ENCODE assay signal across 1 cellular context in the genomic region with DNA sequence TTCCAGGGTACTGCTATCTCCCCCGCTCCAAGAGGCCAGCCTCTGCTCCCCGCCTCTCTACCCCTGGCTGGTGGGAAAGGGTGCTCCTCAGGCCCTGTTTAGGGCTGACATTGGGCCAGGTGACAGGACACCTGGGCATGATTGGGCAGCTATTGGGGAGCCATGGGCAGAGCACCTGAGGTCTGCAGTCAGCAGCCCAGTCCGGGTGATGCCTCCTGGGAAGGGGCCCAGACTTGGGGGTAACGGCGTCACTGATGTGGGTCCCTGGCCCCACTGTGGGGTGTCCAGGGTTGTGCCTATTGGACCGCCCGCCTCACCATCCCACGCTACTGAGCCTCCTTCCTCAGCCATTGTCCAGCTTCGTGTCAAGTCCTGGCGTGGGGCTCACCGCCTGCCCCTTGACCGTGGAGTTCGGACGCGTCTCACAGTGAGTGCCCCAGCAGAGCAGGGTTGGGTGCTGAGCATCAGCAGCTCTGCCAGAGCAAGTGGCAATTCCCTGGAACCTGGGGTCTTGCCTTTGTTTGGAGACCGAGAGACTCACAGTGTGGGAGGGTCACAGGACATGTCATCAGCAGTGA.
TF ChIP-seq lines count a peak whose summit lies in the region.

No MANE protein-coding gene starts in this region.

TF ChIP-seq in K562, 482 proteins besides CTCF, POLR2A, EP300 and RAD21:
- no peak for TF ChIP-seq NELFE (IDR thresholded peaks at IDR 0.05; ENCODE audit: insufficient read depth, insufficient read length)
- peak; percentile 16 for TF ChIP-seq RBFOX2 (IDR thresholded peaks at IDR 0.05; ENCODE audit: low read depth, low read length)
- TF ChIP-seq, protein P1, sequence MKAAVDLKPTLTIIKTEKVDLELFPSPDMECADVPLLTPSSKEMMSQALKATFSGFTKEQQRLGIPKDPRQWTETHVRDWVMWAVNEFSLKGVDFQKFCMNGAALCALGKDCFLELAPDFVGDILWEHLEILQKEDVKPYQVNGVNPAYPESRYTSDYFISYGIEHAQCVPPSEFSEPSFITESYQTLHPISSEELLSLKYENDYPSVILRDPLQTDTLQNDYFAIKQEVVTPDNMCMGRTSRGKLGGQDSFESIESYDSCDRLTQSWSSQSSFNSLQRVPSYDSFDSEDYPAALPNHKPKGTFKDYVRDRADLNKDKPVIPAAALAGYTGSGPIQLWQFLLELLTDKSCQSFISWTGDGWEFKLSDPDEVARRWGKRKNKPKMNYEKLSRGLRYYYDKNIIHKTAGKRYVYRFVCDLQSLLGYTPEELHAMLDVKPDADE (conservative IDR thresholded peaks at IDR 0.05; ENCODE audit: control insufficient read depth, low read depth, low read length), result no peak
